Comparison of ENCODE assay signal across 8 cellular contexts in genomic region chr4:1723131-1723801, GRCh38. TPM values are rescaled to one million over a fixed set of nuclear protein-coding genes. Genes with fewer than 3 reads are reported as not detected.
DNase-seq lines count a peak whose midpoint lies in the region; ATAC-seq and TF ChIP-seq lines count a peak whose summit lies in the region.

No MANE protein-coding gene starts in this region.

- H3K4me2 ChIP-seq in PC-3 (ENCODE audit: low read length) = peak overlapping the region; percentile 85

- H3K4me1 ChIP-seq in ES-I3 (ENCODE audit: insufficient read depth, low read length) (peaks cover 7% of the 10 kb centered on the region; the same call in 1 of the 2 replicates), PC-3 (ENCODE audit: insufficient read depth, low read length) (peaks cover 43% of the 10 kb centered on the region)

- H3K9me2 ChIP-seq in PC-3 (replicated peaks; ENCODE audit: low read length) = no peaks in the 10 kb centered on the region

- no peak for ATAC-seq in PC-3
- peak; percentile 37 for ATAC-seq in activated naive CD8-positive, alpha-beta T cell treated with anti-CD3 and anti-CD28 coated beads, Interleukin-2, amount 50 U/mL, for 24 hours
- ATAC-seq in HG02981 (IDR thresholded peaks at IDR 0.05; ENCODE audit: unreplicated experiment) = no peak
- ATAC-seq in HG02970 (IDR thresholded peaks at IDR 0.05; ENCODE audit: low FRiP score, unreplicated experiment) = no peak
- no peak for ATAC-seq in HG03442 (IDR thresholded peaks at IDR 0.05; ENCODE audit: unreplicated experiment)

- peak overlapping the region; percentile 94 for H3K4me3 ChIP-seq in PC-3 (ENCODE audit: low read length)

- H3K27me3 ChIP-seq in PC-3 (ENCODE audit: low read length) = no peaks in the 10 kb centered on the region

- H2AFZ ChIP-seq in PC-3 (ENCODE audit: low read length) = no peak overlapping the region

- H3K79me2 ChIP-seq in PC-3 (ENCODE audit: low read length) = peaks cover 66% of the 10 kb centered on the region

- BruUV-seq in PC-3 (replicated peaks; lab: Mats Ljungman, UMichigan) = TSS peak; percentile 17

- intact Hi-C loops in PC-3 (cut with micrococcal nuclease) = no loop called here

- peaks cover 50% of the 10 kb centered on the region for H3K36me3 Mint-ChIP-seq in activated naive CD8-positive, alpha-beta T cell treated with anti-CD3 and anti-CD28 coated beads, Interleukin-2, amount 50 U/mL, for 24 hours (ENCODE audit: low read depth)
- H3K36me3 Mint-ChIP-seq in osteocyte (ENCODE audit: unreplicated experiment) = peaks cover 3% of the 10 kb centered on the region

- H4K20me1 ChIP-seq in PC-3 (ENCODE audit: low read length) = no peaks in the 10 kb centered on the region

- H3K27ac Mint-ChIP-seq in activated naive CD8-positive, alpha-beta T cell treated with anti-CD3 and anti-CD28 coated beads, Interleukin-2, amount 50 U/mL, for 24 hours = peak overlapping the region; percentile 95
- peak overlapping the region; percentile 57 for H3K27ac Mint-ChIP-seq in osteocyte (ENCODE audit: unreplicated experiment)

- H3K36me3 ChIP-seq in ES-I3 (ENCODE audit: insufficient read depth, low read length) (peaks cover 29% of the 10 kb centered on the region), PC-3 (ENCODE audit: low read depth, low read length) (peaks cover 20% of the 10 kb centered on the region)

- H3K9me3 Mint-ChIP-seq in activated naive CD8-positive, alpha-beta T cell treated with anti-CD3 and anti-CD28 coated beads, Interleukin-2, amount 50 U/mL, for 24 hours = no peaks in the 10 kb centered on the region
- no peaks in the 10 kb centered on the region for H3K9me3 Mint-ChIP-seq in osteocyte (ENCODE audit: unreplicated experiment)

- POLR2A ChIA-PET in PC-3 (lab: Charles Lee; ENCODE audit: unreplicated experiment) = no interaction called here

- H3K4me3 Mint-ChIP-seq in activated naive CD8-positive, alpha-beta T cell treated with anti-CD3 and anti-CD28 coated beads, Interleukin-2, amount 50 U/mL, for 24 hours = peak overlapping the region; percentile 98
- peak overlapping the region; percentile 84 for H3K4me3 Mint-ChIP-seq in osteocyte (ENCODE audit: unreplicated experiment)

- no peaks in the 10 kb centered on the region for H3K27me3 Mint-ChIP-seq in activated naive CD8-positive, alpha-beta T cell treated with anti-CD3 and anti-CD28 coated beads, Interleukin-2, amount 50 U/mL, for 24 hours
- H3K27me3 Mint-ChIP-seq in osteocyte (ENCODE audit: unreplicated experiment) = no peaks in the 10 kb centered on the region

- DNase-seq in PC-3 (no peak), osteocyte (ENCODE audit: extremely low spot score, unreplicated experiment) (no peak), inferior parietal cortex (ENCODE audit: extremely low spot score) (no peak)
- DNase-seq in activated naive CD8-positive, alpha-beta T cell treated with anti-CD3 and anti-CD28 coated beads, Interleukin-2, amount 50 U/mL, for 24 hours = peak; percentile 58

- H3K9me3 ChIP-seq in ES-I3 (ENCODE audit: control insufficient read depth, insufficient read depth, low read length) = no peaks in the 10 kb centered on the region
- H3K9me3 ChIP-seq in PC-3 (ENCODE audit: low read length) = no peaks in the 10 kb centered on the region

- CTCF ChIA-PET in PC-3 (lab: Charles Lee) = interaction anchor here (1.4 kb wide), 1 partner anchor 30 kb away, joined by 4 read pairs; no protein-coding TSS in a partner anchor

- H3K9ac ChIP-seq in ES-I3 (ENCODE audit: low read depth, low read length) (peak overlapping the region; percentile 79; the same call in 1 of the 2 replicates), PC-3 (ENCODE audit: low read length) (peak overlapping the region; percentile 82; the same call in 1 of the 2 replicates)

- peaks cover 63% of the 10 kb centered on the region for H3K4me1 Mint-ChIP-seq in activated naive CD8-positive, alpha-beta T cell treated with anti-CD3 and anti-CD28 coated beads, Interleukin-2, amount 50 U/mL, for 24 hours
- H3K4me1 Mint-ChIP-seq in osteocyte (ENCODE audit: unreplicated experiment) = peaks cover 53% of the 10 kb centered on the region

- no peak overlapping the region for H3K27ac ChIP-seq in PC-3 (ENCODE audit: low read length)

- TF ChIP-seq CTCF in PC-3 (conservative IDR thresholded peaks at IDR 0.05; ENCODE audit: low read depth, low read length) = no peak
- no peak for TF ChIP-seq CTCF in osteocyte (IDR thresholded peaks at IDR 0.05)

- no peaks in the 10 kb centered on the region for H3F3A ChIP-seq in PC-3 (ENCODE audit: low read length, unreplicated experiment)

RNA-seq across cellular contexts. Expression of gene TACC3, which starts 1.9 kb away (rescaled TPM):
- total RNA-seq in PC-3 (2014; rRNA removed) (32.0 and 74.5 TPM in 2 replicates), osteocyte (22.3 and 23.6 TPM in 2 replicates)

RNA-seq across cellular contexts. Expression of gene TMEM129, which starts 2.1 kb away (rescaled TPM):
- total RNA-seq in PC-3 (2014; rRNA removed) (28.6 and 47.7 TPM in 2 replicates), osteocyte (48.8 and 53.6 TPM in 2 replicates)

RNA-seq across cellular contexts. Expression of gene SLBP, which starts 11.1 kb away (rescaled TPM):
- total RNA-seq in PC-3 (2014; rRNA removed) = 98.3 and 109 TPM in 2 replicates
- total RNA-seq in osteocyte = 49.1 and 50.4 TPM in 2 replicates

RNA-seq across cellular contexts. Expression of gene FAM53A, which starts 39.2 kb away (rescaled TPM):
- total RNA-seq in PC-3 (2014; rRNA removed) (3.1 and 4.8 TPM in 2 replicates), osteocyte (6.2 and 9.5 TPM in 2 replicates)
